ENCODE assay signal across 17 cellular contexts in the genomic region with DNA sequence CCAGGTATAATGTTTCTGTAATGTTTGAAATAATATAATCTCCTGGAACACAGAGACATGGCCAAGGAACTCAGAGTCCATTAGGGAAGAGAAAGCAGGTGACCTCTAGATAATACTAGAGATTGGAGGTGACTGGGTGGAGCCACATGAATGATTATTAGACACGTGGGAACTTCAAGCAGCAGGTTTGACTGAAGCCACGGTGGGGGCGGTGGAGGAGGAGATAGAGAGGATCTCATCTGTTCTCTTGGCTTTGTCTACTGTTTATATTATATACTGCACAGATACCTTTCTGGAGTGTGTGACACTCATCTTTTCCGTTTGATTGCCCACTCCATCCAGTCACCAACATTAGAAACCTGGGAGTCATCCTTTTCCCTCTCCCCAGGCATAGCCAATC. TPM values are rescaled to one million over a fixed set of nuclear protein-coding genes. Genes with fewer than 3 reads are reported as not detected.
DNase-seq lines count a peak whose midpoint lies in the region; ATAC-seq and TF ChIP-seq lines count a peak whose summit lies in the region.
"Had no signal": no experiment of that assay in that cellular context is flagged by ENCODE, and none has a peak within 500 bp of the region (broad histone marks: within the 10 kb centered on the region; RNA-seq: fewer than 3 reads in every experiment).

No MANE protein-coding gene starts in this region.

- H2BK15ac ChIP-seq in mesenchymal stem cell (ENCODE audit: low read depth, poor library complexity, severe bottlenecking), result no peak overlapping the region

- H2BK5ac ChIP-seq in mesenchymal stem cell (ENCODE audit: low read depth, low read length, poor library complexity, severe bottlenecking), result no peak overlapping the region

- WGBS in mesenchymal stem cell, result 90% methylated on average over 2 of the region's 4 CpGs
- WGBS in sigmoid colon, 2 donors, result 74 to 82% methylated on average over 4 of the region's 4 CpGs

- H2AK5ac ChIP-seq in mesenchymal stem cell (ENCODE audit: low read length, severe bottlenecking), result no peak overlapping the region

- peaks cover 17% of the 10 kb centered on the region for H3K36me3 ChIP-seq in cardiac muscle cell
- peaks cover 32 to 69% of the 10 kb centered on the region in 2 experiments for H3K36me3 ChIP-seq in mesenchymal stem cell (ENCODE audit: control insufficient read depth in 1 of 2, insufficient read depth in 2 of 2, low read depth in 1 of 2, low read length in 2 of 2)
- peaks cover 0 to 13% (median 0%) of the 10 kb centered on the region in 4 donors for H3K36me3 ChIP-seq in sigmoid colon

- H2BK120ac ChIP-seq in mesenchymal stem cell (ENCODE audit: low read depth, low read length), result no peak overlapping the region

- no peak for TF ChIP-seq EP300 in sigmoid colon (IDR thresholded peaks at IDR 0.05)

- no peak overlapping the region for H3K18ac ChIP-seq in mesenchymal stem cell (ENCODE audit: low read depth in 1 of 2, low read length in 2 of 2)

- H3K4ac ChIP-seq in mesenchymal stem cell (ENCODE audit: low read depth in 1 of 2, low read length in 2 of 2), result no peak overlapping the region

- TF ChIP-seq CTCF in cardiac muscle cell (IDR thresholded peaks at IDR 0.05; ENCODE audit: low read depth, low read length) (no peak), sigmoid colon (IDR thresholded peaks at IDR 0.05) (no peak)

- H3K4me3 ChIP-seq in cardiac muscle cell, result no peak overlapping the region
- H3K4me3 ChIP-seq in mesenchymal stem cell (ENCODE audit: insufficient read depth in 1 of 2, low read depth in 1 of 2, low read length in 2 of 2), result no peak overlapping the region
- H3K4me3 ChIP-seq in sigmoid colon, result no peak overlapping the region

- H3K27ac ChIP-seq in cardiac muscle cell (peak overlapping the region; percentile 3), mesenchymal stem cell (ENCODE audit: low read length, poor library complexity, severe bottlenecking) (no peak overlapping the region), sigmoid colon (no peak overlapping the region)

- no peak overlapping the region for H4K8ac ChIP-seq in mesenchymal stem cell (ENCODE audit: low read length)

- no peak overlapping the region for H3K23ac ChIP-seq in mesenchymal stem cell (ENCODE audit: low read length in 2 of 2)

- H2AFZ ChIP-seq in mesenchymal stem cell (ENCODE audit: low read depth, low read length), result no peak overlapping the region

- no peak for TF ChIP-seq POLR2A in sigmoid colon (IDR thresholded peaks at IDR 0.05)

- no peaks in the 10 kb centered on the region for H3K4me1 ChIP-seq in cardiac muscle cell (ENCODE audit: low read depth)
- no peaks in the 10 kb centered on the region for H3K4me1 ChIP-seq in mesenchymal stem cell (ENCODE audit: control insufficient read depth, insufficient read depth, low read depth, low read length)
- no peaks in the 10 kb centered on the region for H3K4me1 ChIP-seq in sigmoid colon
- H3K4me1 ChIP-seq: BE2C had no signal

- no peak overlapping the region for H4K91ac ChIP-seq in mesenchymal stem cell (ENCODE audit: low read length)

- intact Hi-C loops in Right ventricle myocardium inferior (cut with DNase I) (no loop called here), sigmoid colon (cut with DNase I) (no loop called here)

- H3K79me1 ChIP-seq in mesenchymal stem cell (replicated peaks; ENCODE audit: low read length, poor library complexity, severe bottlenecking), result peaks cover 14% of the 10 kb centered on the region

- no peak for ATAC-seq in Right ventricle myocardium inferior
- ATAC-seq in HG03095 (IDR thresholded peaks at IDR 0.05; ENCODE audit: unreplicated experiment), result no peak

- DNase-seq in cardiac muscle cell (ENCODE audit: low read depth in 1 of 2, low spot score in 1 of 2), result no peak
- DNase-seq in Right ventricle myocardium inferior (ENCODE audit: missing footprints), result no peak
- DNase-seq in HuH-7.5 (ENCODE audit: low spot score), result peak; percentile 4
- DNase-seq in mesenchymal stem cell, result peak; percentile 2
- DNase-seq in HCEC 1CT, result no peak
- no peak for DNase-seq in sigmoid colon
- DNase-seq: BE2C; C1 segment of cervical spinal cord; CD4-positive, CD25-positive, alpha-beta regulatory T cell; CD8-positive, alpha-beta memory T cell; COR-L47; GOT3; H7; KBM-7 had no signal

- no peaks in the 10 kb centered on the region for H3K9me3 ChIP-seq in cardiac muscle cell (ENCODE audit: low read depth)
- no peaks in the 10 kb centered on the region for H3K9me3 ChIP-seq in mesenchymal stem cell (ENCODE audit: control insufficient read depth, low read length)
- no peaks in the 10 kb centered on the region for H3K9me3 ChIP-seq in sigmoid colon
- H3K9me3 ChIP-seq: BE2C had no signal

- H3K4me2 ChIP-seq in mesenchymal stem cell (ENCODE audit: low read length, poor library complexity, severe bottlenecking), result no peak overlapping the region

- H3K27me3 ChIP-seq in cardiac muscle cell (no peaks in the 10 kb centered on the region), mesenchymal stem cell (ENCODE audit: control insufficient read depth in 1 of 2, insufficient read depth in 1 of 2, low read length in 2 of 2) (no peaks in the 10 kb centered on the region), sigmoid colon (no peaks in the 10 kb centered on the region)
- H3K27me3 ChIP-seq: BE2C had no signal

- H3K14ac ChIP-seq in mesenchymal stem cell (ENCODE audit: low read length in 2 of 2), result no peak overlapping the region

- no peak overlapping the region for H2BK12ac ChIP-seq in mesenchymal stem cell (ENCODE audit: low read length in 2 of 2)

- H3K9ac ChIP-seq in mesenchymal stem cell (ENCODE audit: low read length), result no peak overlapping the region

RNA-seq across cellular contexts. Expression of a gene that starts 33.7 kb away (rescaled TPM):
- total RNA-seq in cardiac muscle cell (24.4 and 33.8 TPM in 2 replicates), Right ventricle myocardium inferior (2.2 TPM), sigmoid colon (10 to 100 TPM in 1 of 4 donors, 1 to 10 TPM in 3; 5.4 to 15.2 (median 7.1) TPM)
- polyA plus RNA-seq in cardiac muscle cell (12.5 and 23.1 TPM in 2 replicates), sigmoid colon (1 to 10 TPM in 1 of 3 donors, under 1 TPM in 2; 0.46 to 1.9 (median 0.60) TPM)
- polyA plus RNA-seq in mesenchymal stem cell (2013, experiment 1 of 2), result 4.7 TPM
- 4.5 TPM for polyA plus RNA-seq in mesenchymal stem cell (2013, experiment 2 of 2)
- polyA plus RNA-seq: CD4-positive, CD25-positive, alpha-beta regulatory T cell; CD8-positive, alpha-beta memory T cell; IgD-negative memory B cell had no signal

RNA-seq across cellular contexts. Expression of a gene that starts 46.3 kb away (rescaled TPM):
- total RNA-seq in cardiac muscle cell (3.8 and 11.0 TPM in 2 replicates), Right ventricle myocardium inferior (0.16 TPM), sigmoid colon (under 1 TPM in 1 of 4 donors, not detected in 3; 0.14 TPM)
- polyA plus RNA-seq in cardiac muscle cell (2.7 and 5.6 TPM in 2 replicates), sigmoid colon (1 to 10 TPM in 1 of 3 donors, under 1 TPM in 2; 0.23 to 3.5 (median 0.60) TPM)
- polyA plus RNA-seq in mesenchymal stem cell (2013, experiment 1 of 2), result 0.81 TPM
- polyA plus RNA-seq in mesenchymal stem cell (2013, experiment 2 of 2), result 0.74 TPM
- polyA plus RNA-seq: CD8-positive, alpha-beta memory T cell; IgD-negative memory B cell had no signal

RNA-seq across cellular contexts. Expression of a gene that starts 57.6 kb away (rescaled TPM):
- total RNA-seq in cardiac muscle cell, result 0.32 and 0.57 TPM in 2 replicates
- 0.09 and 0.85 TPM in 2 replicates for polyA plus RNA-seq in cardiac muscle cell
- 17.6 TPM for total RNA-seq in Right ventricle myocardium inferior
- polyA plus RNA-seq in mesenchymal stem cell (2013, experiment 1 of 2), result 0.14 TPM
- polyA plus RNA-seq in mesenchymal stem cell (2013, experiment 2 of 2), result 0.03 TPM
- total RNA-seq in sigmoid colon, result 10 to 100 TPM in 1 of 4 donors, 1 to 10 TPM in 2, under 1 TPM in 1; 0.95 to 49.6 (median 1.6) TPM
- 10 to 100 TPM in 1 of 3 donors, 1 to 10 TPM in 2; 1.2 to 16.9 (median 4.8) TPM for polyA plus RNA-seq in sigmoid colon
- total RNA-seq: A172; CD4-positive, CD25-positive, alpha-beta regulatory T cell; H7 had no signal
- polyA plus RNA-seq: CD4-positive, CD25-positive, alpha-beta regulatory T cell; CD8-positive, alpha-beta memory T cell; IgD-negative memory B cell had no signal

Comparison
In these comparisons a context has a peak if more than half of its experiments do, and no peak if none do; other contexts are left out.
1. DNase-seq: peak in HuH-7.5 (single experiment) and mesenchymal stem cell (single experiment); none in cardiac muscle cell (0 of 2), Right ventricle myocardium inferior (single experiment), HCEC 1CT (single experiment) and sigmoid colon (single experiment).